Comparison of ENCODE assay signal across 9 cellular contexts in genomic region chr5:124655943-124656459, GRCh38.
DNase-seq lines count a peak whose midpoint lies in the region; ATAC-seq and TF ChIP-seq lines count a peak whose summit lies in the region.
"Had no signal": no experiment of that assay in that cellular context is flagged by ENCODE, and none has a peak within 500 bp of the region (broad histone marks: within the 10 kb centered on the region; RNA-seq: fewer than 3 reads in every experiment).

No MANE protein-coding gene starts in this region.

- DNase-seq in AG10803 (ENCODE audit: low read depth) (peak; percentile 65), NCI-H526 (lab: John Stamatoyannopoulos, UW) (peak; percentile 53 to 58)
- no peak for DNase-seq in stimulated activated CD4-positive, alpha-beta T cell treated with anti-CD3 and anti-CD28 coated beads, Interleukin-12 subunit alpha, Interleukin-12 subunit beta, amount 100 ng/mL, for 4 hours

- H3K4me2 ChIP-seq in neural cell (ENCODE audit: low read length) = no peak overlapping the region

- peaks cover 28% of the 10 kb centered on the region for H3K4me1 ChIP-seq in endocrine pancreas (ENCODE audit: control insufficient read depth, insufficient read depth, low read length)

- TF ChIP-seq EP300 in neural cell (conservative IDR thresholded peaks at IDR 0.05; ENCODE audit: poor library complexity, severe bottlenecking) = no peak

- ATAC-seq in HG03432 (IDR thresholded peaks at IDR 0.05; ENCODE audit: unreplicated experiment) = peak; percentile 34
- no peak for ATAC-seq in GM21390 (IDR thresholded peaks at IDR 0.05; ENCODE audit: unreplicated experiment)
- ATAC-seq in HG02885 (IDR thresholded peaks at IDR 0.05; ENCODE audit: poor library complexity, unreplicated experiment) = no peak

- peak overlapping the region; percentile 54 for H3K27ac ChIP-seq in neural cell (ENCODE audit: low read length)

- no peak for TF ChIP-seq RAD21 in neural cell (conservative IDR thresholded peaks at IDR 0.05)

- no peak overlapping the region for H2AFZ ChIP-seq in neural cell (ENCODE audit: low read depth, low read length)

- H3K36me3 ChIP-seq in endocrine pancreas (ENCODE audit: control insufficient read depth, insufficient read depth, low read length) (no peaks in the 10 kb centered on the region), neural cell (ENCODE audit: insufficient read depth, low read length) (no peaks in the 10 kb centered on the region)
- H3K36me3 ChIP-seq: adrenal gland had no signal

- no peaks in the 10 kb centered on the region for H3K27me3 ChIP-seq in endocrine pancreas (ENCODE audit: control insufficient read depth, insufficient read depth, low read length)
- H3K27me3 ChIP-seq in neural cell (ENCODE audit: insufficient read depth, low read depth, low read length) = no peaks in the 10 kb centered on the region
- H3K27me3 ChIP-seq: adrenal gland had no signal

- peaks cover 61% of the 10 kb centered on the region for H3K79me2 ChIP-seq in neural cell (replicated peaks; ENCODE audit: insufficient read depth, low read length)

- H3K9me3 ChIP-seq in endocrine pancreas (ENCODE audit: control insufficient read depth, low read length) = no peaks in the 10 kb centered on the region
- H3K9me3 ChIP-seq in neural cell (ENCODE audit: low read length) = no peaks in the 10 kb centered on the region
- H3K9me3 ChIP-seq: adrenal gland had no signal

- H3K9me2 ChIP-seq in neural cell (ENCODE audit: insufficient read depth, low read length) = no peaks in the 10 kb centered on the region

- no peaks in the 10 kb centered on the region for H4K20me1 ChIP-seq in neural cell (ENCODE audit: insufficient read depth)

- H3K4me3 ChIP-seq in AG10803 (ENCODE audit: low read length) (no peak overlapping the region; the same call in 1 of the 2 replicates), endocrine pancreas (ENCODE audit: control insufficient read depth, insufficient read depth, low read length) (peak overlapping the region; percentile 72), neural cell (ENCODE audit: low read length) (no peak overlapping the region)
- H3K4me3 ChIP-seq: adrenal gland had no signal

- no peaks in the 10 kb centered on the region for H3F3A ChIP-seq in neural cell (ENCODE audit: insufficient read depth, low read length, poor library complexity, severe bottlenecking)

- H3K9ac ChIP-seq in endocrine pancreas (ENCODE audit: control insufficient read depth, insufficient read depth, low read length) = no peak overlapping the region
- H3K9ac ChIP-seq in neural cell (ENCODE audit: low read length) = no peak overlapping the region

- TF ChIP-seq CTCF in AG10803 (conservative IDR thresholded peaks at IDR 0.05; ENCODE audit: low read length) = no peak
- no peak for TF ChIP-seq CTCF in neural cell (IDR thresholded peaks at IDR 0.05; ENCODE audit: poor library complexity, severe bottlenecking)

TF ChIP-seq in neural cell, 6 proteins besides CTCF, POLR2A, EP300 and RAD21:
- TF ChIP-seq MXI1 (conservative IDR thresholded peaks at IDR 0.05; ENCODE audit: poor library complexity, severe bottlenecking) (no peak), REST (IDR thresholded peaks at IDR 0.05; ENCODE audit: borderline replicate concordance) (no peak), TAF1 (IDR thresholded peaks at IDR 0.05; ENCODE audit: low read depth) (no peak), EZH2 (IDR thresholded peaks at IDR 0.05; ENCODE audit: borderline replicate concordance, insufficient read depth, low read length, poor library complexity, severe bottlenecking) (no peak), POLR2AphosphoS5 (IDR thresholded peaks at IDR 0.05) (peak; percentile 59), SMC3 (conservative IDR thresholded peaks at IDR 0.05; ENCODE audit: poor library complexity) (peak; percentile 17)
